Comparison of ENCODE assay signal across 23 cellular contexts in the genomic region with DNA sequence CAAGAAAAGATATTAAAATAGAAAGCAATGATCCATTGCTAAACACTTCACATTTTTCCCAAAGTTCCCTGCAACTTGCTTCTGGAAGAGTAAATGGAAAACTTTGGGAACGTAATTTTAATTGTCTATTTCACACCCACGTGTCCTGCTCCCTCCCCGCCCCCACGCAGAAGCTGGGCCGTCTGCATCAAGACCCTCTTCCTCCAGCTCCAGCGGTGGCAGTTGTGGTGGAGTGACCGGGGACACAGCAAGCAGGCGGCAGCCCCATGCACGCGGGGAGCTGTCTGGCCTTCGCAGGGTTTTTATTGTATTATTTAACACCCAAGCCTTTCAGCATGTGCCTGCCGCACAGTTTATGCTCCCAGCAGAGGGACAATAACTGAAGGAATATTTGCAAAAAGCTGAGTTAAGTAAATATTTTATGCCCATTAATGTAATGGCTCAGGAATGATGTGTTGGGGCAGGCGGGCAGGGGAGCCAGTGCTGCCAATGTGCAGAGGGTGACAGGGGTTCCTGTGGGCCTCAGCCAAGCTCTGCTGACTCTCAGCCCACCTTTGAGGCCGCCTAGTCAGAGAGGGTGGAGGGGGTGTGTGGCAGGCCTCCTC. TPM values are rescaled to one million over a fixed set of nuclear protein-coding genes. Genes with fewer than 3 reads are reported as not detected.
"Had no signal": no experiment of that assay in that cellular context is flagged by ENCODE, and none has a peak within 500 bp of the region (broad histone marks: within the 10 kb centered on the region; RNA-seq: fewer than 3 reads in every experiment).

No MANE protein-coding gene starts in this region.

- H3K36me3 Mint-ChIP-seq: naive thymus-derived CD8-positive, alpha-beta T cell had no signal

- H3K27ac ChIP-seq: esophagus squamous epithelium, gastroesophageal sphincter, right atrium auricular region, sigmoid colon, skin epidermis, stomach, thoracic aorta, transverse colon had no signal

- DNase-seq: dermis blood vessel endothelial cell; esophagus squamous epithelium; glutamatergic neuron; islet precursor cell; mammary epithelial cell; mucosa of descending colon; naive thymus-derived CD8-positive, alpha-beta T cell; posterior cingulate gyrus; sigmoid colon; stimulated activated CD4-positive, alpha-beta T cell treated with anti-CD3 and anti-CD28 coated beads, Interleukin-2, amount 100 ng/mL, for 24 hours; stimulated activated naive CD4-positive, alpha-beta T cell; stomach; transverse colon had no signal

- ATAC-seq: gastroesophageal sphincter; left lobe of liver; mucosa of descending colon; naive thymus-derived CD8-positive, alpha-beta T cell had no signal

- H3K4me1 Mint-ChIP-seq: neural crest cell had no signal

- H3K4me3 Mint-ChIP-seq: naive thymus-derived CD8-positive, alpha-beta T cell; neural crest cell had no signal

- H3K4me3 ChIP-seq: esophagus squamous epithelium, gastroesophageal sphincter, mucosa of descending colon, right atrium auricular region, sigmoid colon, skin epidermis, stomach, thoracic aorta, transverse colon had no signal

- H3K36me3 ChIP-seq: esophagus squamous epithelium, gastroesophageal sphincter, right atrium auricular region, sigmoid colon, stomach, thoracic aorta, transverse colon had no signal

- H3K27me3 ChIP-seq: sigmoid colon had no signal

- H3K9me3 ChIP-seq: esophagus squamous epithelium, gastroesophageal sphincter, mucosa of descending colon, right atrium auricular region, sigmoid colon, stomach, thoracic aorta, transverse colon had no signal

RNA-seq across cellular contexts. Expression of a gene that starts 32.6 kb away (rescaled TPM):
- total RNA-seq: dermis blood vessel endothelial cell, epithelial cell of proximal tubule, esophagus squamous epithelium, lower leg skin, mammary epithelial cell, mucosa of descending colon, neural crest cell, osteocyte, pulmonary artery endothelial cell, right atrium auricular region, sigmoid colon, thoracic aorta had no signal
- polyA plus RNA-seq: mammary epithelial cell; naive thymus-derived CD8-positive, alpha-beta T cell; sigmoid colon; stomach had no signal
